ENCODE assay signal across 36 cellular contexts in genomic region chr3:110732420-110732819, GRCh38.
"Had no signal": no experiment of that assay in that cellular context is flagged by ENCODE, and none has a peak within 500 bp of the region (broad histone marks: within the 10 kb centered on the region; RNA-seq: fewer than 3 reads in every experiment).

No MANE protein-coding gene starts in this region.

- H3K36me3 ChIP-seq: adrenal gland, brain microvascular endothelial cell, breast epithelium had no signal

- DNase-seq: activated B cell treated with CpG ODN at 0.5 μM for 24 hours; activated CD4-positive, alpha-beta memory T cell treated with anti-CD3 and anti-CD28 coated beads for 36 hours; activated CD4-positive, alpha-beta T cell treated with anti-CD3 and anti-CD28 coated beads for 4 hours; activated CD4-positive, alpha-beta T cell treated with anti-CD3 and anti-CD28 coated beads, Interleukin-2, amount 10 ng/mL, durations not matched to agents 24 days and 14 days; activated CD4-positive, alpha-beta T cell treated with anti-CD3 and anti-CD28 coated beads, Interleukin-2, amount 50 U/mL, for 1 hour; activated CD4-positive, alpha-beta T cell treated with anti-CD3 and anti-CD28 coated beads, Interleukin-2, amount 50 U/mL, for 4 hours; activated CD4-positive, CD25-positive, alpha-beta regulatory T cell treated with anti-CD3 and anti-CD28 coated beads, Interleukin-2, amount 50 U/mL, for 72 hours; activated CD8-positive, alpha-beta memory T cell treated with anti-CD3 and anti-CD28 coated beads, Interleukin-2, amount 50 U/mL, for 4 hours; activated CD8-positive, alpha-beta T cell treated with anti-CD3 and anti-CD28 coated beads for 36 hours; activated effector memory CD4-positive, alpha-beta T cell treated with anti-CD3 and anti-CD28 coated beads, Interleukin-2, amount 50 U/mL, for 16 hours; activated gamma-delta T cell treated with Interleukin-2 at 50 U/mL for 16 hours; activated naive CD4-positive, alpha-beta T cell; activated naive CD4-positive, alpha-beta T cell treated with anti-CD3 and anti-CD28 coated beads for 36 hours; activated naive CD4-positive, alpha-beta T cell treated with anti-CD3 and anti-CD28 coated beads, Interleukin-2, amount 50 U/mL, for 16 hours; activated naive CD8-positive, alpha-beta T cell treated with anti-CD3 and anti-CD28 coated beads for 36 hours; activated T-cell treated with anti-CD3 and anti-CD28 coated beads for 4 hours; activated T-cell treated with anti-CD3 and anti-CD28 coated beads, Interleukin-2, amount 50 U/mL, for 1 hour; activated T-cell treated with anti-CD3 and anti-CD28 coated beads, Interleukin-2, amount 50 U/mL, for 4 hours; activated T-cell treated with anti-CD3 and anti-CD28 coated beads, Interleukin-2, amount 50 U/mL, for 72 hours; adrenal gland; amniotic stem cell; aorta; body of pancreas; brain microvascular endothelial cell; central memory CD4-positive, alpha-beta T cell; T-helper 2 cell; T-helper 9 cell had no signal

- H3K27me3 ChIP-seq: adrenal gland, body of pancreas, brain microvascular endothelial cell, breast epithelium had no signal

- H3K27ac ChIP-seq: adrenal gland, body of pancreas, brain microvascular endothelial cell, breast epithelium, VCaP had no signal

- H3K4me3 Mint-ChIP-seq: activated B cell treated with CpG ODN at 0.5 μM for 24 hours; activated CD4-positive, alpha-beta memory T cell treated with anti-CD3 and anti-CD28 coated beads for 36 hours; activated CD4-positive, alpha-beta T cell treated with anti-CD3 and anti-CD28 coated beads, Interleukin-2, amount 10 ng/mL, durations not matched to agents 24 days and 14 days; activated CD8-positive, alpha-beta T cell treated with anti-CD3 and anti-CD28 coated beads for 36 hours; activated naive CD4-positive, alpha-beta T cell treated with anti-CD3 and anti-CD28 coated beads for 36 hours; activated naive CD8-positive, alpha-beta T cell treated with anti-CD3 and anti-CD28 coated beads for 36 hours; activated T-cell treated with anti-CD3 and anti-CD28 coated beads, Interleukin-2, amount 50 U/mL, for 4 hours; activated T-cell treated with anti-CD3 and anti-CD28 coated beads, Interleukin-2, amount 50 U/mL, for 72 hours; activated T-helper 1 cell treated with anti-CD3 and anti-CD28 coated beads, Interleukin-12 subunit alpha, Interleukin-12 subunit beta, Interleukin-2, Interleukin-4 antibody, amounts not matched to agents 30 ng/mL and 10 ng/mL and 1 ng/mL, durations not matched to agents 14 hours and 24 hours and 36 hours; activated T-helper 17 cell treated with anti-CD3 and anti-CD28 coated beads, Interleukin-2, amount 50 U/mL, for 72 hours; T-helper 1 cell treated with Interleukin-12 subunit alpha and Interleukin-12 subunit beta and Interleukin-4 antibody, amounts not matched to agents 30 μg/mL and 1 μg/mL, for 36 hours; T-helper 2 cell treated with Interferon-gamma antibody and Interleukin-4, amounts not matched to agents 5 μg/mL and 100 μg/mL, for 36 hours had no signal

- H3K9me3 ChIP-seq: adrenal gland, body of pancreas, breast epithelium had no signal

- ATAC-seq: activated CD8-positive, alpha-beta T cell treated with anti-CD3 and anti-CD28 coated beads for 36 hours; activated naive CD4-positive, alpha-beta T cell treated with anti-CD3 and anti-CD28 coated beads, Interleukin-2, amount 50 U/mL, for 72 hours; activated T-cell treated with anti-CD3 and anti-CD28 coated beads, Interleukin-2, amount 50 U/mL, for 4 hours; activated T-cell treated with anti-CD3 and anti-CD28 coated beads, Interleukin-2, amount 50 U/mL, for 72 hours; activated T-helper 17 cell treated with anti-CD3 and anti-CD28 coated beads, Interleukin-2, amount 50 U/mL, for 72 hours; body of pancreas had no signal

- H3K4me1 ChIP-seq: adrenal gland, body of pancreas, breast epithelium had no signal

- H3K9me3 Mint-ChIP-seq: activated CD4-positive, alpha-beta memory T cell treated with anti-CD3 and anti-CD28 coated beads for 36 hours; activated CD4-positive, alpha-beta T cell treated with anti-CD3 and anti-CD28 coated beads, Interleukin-2, amount 10 ng/mL, durations not matched to agents 24 days and 14 days; activated CD8-positive, alpha-beta T cell treated with anti-CD3 and anti-CD28 coated beads for 36 hours; activated naive CD4-positive, alpha-beta T cell treated with anti-CD3 and anti-CD28 coated beads for 36 hours; activated naive CD4-positive, alpha-beta T cell treated with anti-CD3 and anti-CD28 coated beads, Interleukin-2, amount 50 U/mL, for 72 hours; activated naive CD8-positive, alpha-beta T cell treated with anti-CD3 and anti-CD28 coated beads for 36 hours; activated T-cell treated with anti-CD3 and anti-CD28 coated beads, Interleukin-2, amount 50 U/mL, for 4 hours; activated T-cell treated with anti-CD3 and anti-CD28 coated beads, Interleukin-2, amount 50 U/mL, for 72 hours; activated T-helper 1 cell treated with anti-CD3 and anti-CD28 coated beads, Interleukin-12 subunit alpha, Interleukin-12 subunit beta, Interleukin-2, Interleukin-4 antibody, amounts not matched to agents 30 ng/mL and 10 ng/mL and 1 ng/mL, durations not matched to agents 14 hours and 24 hours and 36 hours; activated T-helper 17 cell treated with anti-CD3 and anti-CD28 coated beads, Interleukin-2, amount 50 U/mL, for 72 hours; T-helper 1 cell treated with Interleukin-12 subunit alpha and Interleukin-12 subunit beta and Interleukin-4 antibody, amounts not matched to agents 30 μg/mL and 1 μg/mL, for 36 hours; T-helper 2 cell treated with Interferon-gamma antibody and Interleukin-4, amounts not matched to agents 5 μg/mL and 100 μg/mL, for 36 hours had no signal

- H3K4me3 ChIP-seq: adrenal gland, body of pancreas, breast epithelium had no signal

- H3K4me1 Mint-ChIP-seq: activated CD4-positive, alpha-beta T cell treated with anti-CD3 and anti-CD28 coated beads, Interleukin-2, amount 10 ng/mL, durations not matched to agents 24 days and 14 days; activated T-helper 17 cell treated with anti-CD3 and anti-CD28 coated beads, Interleukin-2, amount 50 U/mL, for 72 hours had no signal

- H3K27ac Mint-ChIP-seq: activated B cell treated with CpG ODN at 0.5 μM for 24 hours; activated CD4-positive, alpha-beta memory T cell treated with anti-CD3 and anti-CD28 coated beads for 36 hours; activated CD4-positive, alpha-beta T cell treated with anti-CD3 and anti-CD28 coated beads, Interleukin-2, amount 10 ng/mL, durations not matched to agents 24 days and 14 days; activated CD8-positive, alpha-beta T cell treated with anti-CD3 and anti-CD28 coated beads for 36 hours; activated naive CD4-positive, alpha-beta T cell treated with anti-CD3 and anti-CD28 coated beads for 36 hours; activated naive CD4-positive, alpha-beta T cell treated with anti-CD3 and anti-CD28 coated beads, Interleukin-2, amount 50 U/mL, for 72 hours; activated naive CD8-positive, alpha-beta T cell treated with anti-CD3 and anti-CD28 coated beads for 36 hours; activated T-cell treated with anti-CD3 and anti-CD28 coated beads, Interleukin-2, amount 50 U/mL, for 72 hours; activated T-helper 1 cell treated with anti-CD3 and anti-CD28 coated beads, Interleukin-12 subunit alpha, Interleukin-12 subunit beta, Interleukin-2, Interleukin-4 antibody, amounts not matched to agents 30 ng/mL and 10 ng/mL and 1 ng/mL, durations not matched to agents 14 hours and 24 hours and 36 hours; activated T-helper 17 cell treated with anti-CD3 and anti-CD28 coated beads, Interleukin-2, amount 50 U/mL, for 72 hours; T-helper 1 cell treated with Interleukin-12 subunit alpha and Interleukin-12 subunit beta and Interleukin-4 antibody, amounts not matched to agents 30 μg/mL and 1 μg/mL, for 36 hours; T-helper 2 cell treated with Interferon-gamma antibody and Interleukin-4, amounts not matched to agents 5 μg/mL and 100 μg/mL, for 36 hours had no signal

- H3K36me3 Mint-ChIP-seq: activated CD4-positive, alpha-beta memory T cell treated with anti-CD3 and anti-CD28 coated beads for 36 hours; activated naive CD4-positive, alpha-beta T cell treated with anti-CD3 and anti-CD28 coated beads, Interleukin-2, amount 50 U/mL, for 72 hours; activated naive CD8-positive, alpha-beta T cell treated with anti-CD3 and anti-CD28 coated beads for 36 hours had no signal

- FAIRE-seq: astrocyte, TTC549 had no signal
